In genomic region chr1:31760901-31761470, GRCh38 we compare ENCODE assay signal across 8 cellular contexts. TPM values are rescaled to one million over a fixed set of nuclear protein-coding genes. Genes with fewer than 3 reads are reported as not detected.
DNase-seq lines count a peak whose midpoint lies in the region; ATAC-seq, FAIRE-seq and TF ChIP-seq lines count a peak whose summit lies in the region.

No MANE protein-coding gene starts in this region.

- H3K4me1 ChIP-seq in SJSA1 (replicated peaks), result peaks cover 48% of the 10 kb centered on the region
- H3K4me1 ChIP-seq in pancreas, result peaks cover 0 to 6% (median 0%) of the 10 kb centered on the region in 3 donors
- peaks cover 48% of the 10 kb centered on the region for H3K4me1 ChIP-seq in vagina

- H3K4me1 Mint-ChIP-seq in activated naive CD4-positive, alpha-beta T cell treated with anti-CD3 and anti-CD28 coated beads, Interleukin-2, amount 10 ng/mL, durations not matched to agents 7 days and 5 days, result peaks cover 28% of the 10 kb centered on the region

- peak overlapping the region; percentile 58 for H3K4me3 Mint-ChIP-seq in activated naive CD4-positive, alpha-beta T cell treated with anti-CD3 and anti-CD28 coated beads, Interleukin-2, amount 10 ng/mL, durations not matched to agents 7 days and 5 days

- peaks cover 7% of the 10 kb centered on the region for H3K36me3 ChIP-seq in SJSA1
- no peaks in the 10 kb centered on the region for H3K36me3 ChIP-seq in pancreas
- no peaks in the 10 kb centered on the region for H3K36me3 ChIP-seq in vagina

- H3K9me3 ChIP-seq in SJSA1 (replicated peaks) (no peaks in the 10 kb centered on the region), pancreas (no peaks in the 10 kb centered on the region), vagina (no peaks in the 10 kb centered on the region)

- H3K27me3 ChIP-seq in SJSA1 (replicated peaks), result no peaks in the 10 kb centered on the region
- peaks cover 0 to 8% (median 0%) of the 10 kb centered on the region in 4 donors for H3K27me3 ChIP-seq in pancreas
- H3K27me3 ChIP-seq in vagina, result no peaks in the 10 kb centered on the region

- peaks cover 79% of the 10 kb centered on the region for H3K27me3 Mint-ChIP-seq in activated naive CD4-positive, alpha-beta T cell treated with anti-CD3 and anti-CD28 coated beads, Interleukin-2, amount 10 ng/mL, durations not matched to agents 7 days and 5 days

- WGBS in pancreas, 2 donors, result 3 to 4% methylated on average over 23 to 27 of the region's 27 CpGs

- no peak for FAIRE-seq in pancreas (lab: Jason Lieb, UNC)

- CTCF ChIA-PET in activated naive CD4-positive, alpha-beta T cell treated with anti-CD3 and anti-CD28 coated beads, Interleukin-2, amount 10 ng/mL, durations not matched to agents 7 days and 5 days (lab: Charles Lee), result interaction anchor here (0.8 to 2.8 kb wide), 5 partner anchors 15 to 305 kb away, joined by 3 to 13 read pairs (median 4); no protein-coding TSS in a partner anchor

- H3K27ac ChIP-seq in SJSA1 (peak overlapping the region; percentile 51), pancreas (no peak overlapping the region), vagina (peak overlapping the region; percentile 10)

- H3K27ac Mint-ChIP-seq in activated naive CD4-positive, alpha-beta T cell treated with anti-CD3 and anti-CD28 coated beads, Interleukin-2, amount 10 ng/mL, durations not matched to agents 7 days and 5 days, result no peak overlapping the region

- H3K9me3 Mint-ChIP-seq in activated naive CD4-positive, alpha-beta T cell treated with anti-CD3 and anti-CD28 coated beads, Interleukin-2, amount 10 ng/mL, durations not matched to agents 7 days and 5 days, result no peaks in the 10 kb centered on the region

- TF ChIP-seq POLR2A in vagina (IDR thresholded peaks at IDR 0.05), result no peak

- H3K4me3 ChIP-seq in SJSA1 (peak overlapping the region; percentile 44), pancreas (peak overlapping the region in 3 of 4 donors; percentile 37 to 54 (median 52)), vagina (peak overlapping the region; percentile 52 to 59)

- no peaks in the 10 kb centered on the region for H3K36me3 Mint-ChIP-seq in activated naive CD4-positive, alpha-beta T cell treated with anti-CD3 and anti-CD28 coated beads, Interleukin-2, amount 10 ng/mL, durations not matched to agents 7 days and 5 days

- DNase-seq in AG20443 (ENCODE audit: low spot score) (peak; percentile 92), HT-29 (ENCODE audit: low spot score) (peak; percentile 57), SJSA1 (ENCODE audit: low read depth in 1 of 2, low spot score in 2 of 2) (peak; percentile 67 to 85), head of caudate nucleus (peak in 41 of 42 donors; percentile 40 to 91 (median 74)), pancreas (peak; percentile 45 to 81 (median 68)), vagina (ENCODE audit: extremely low spot score in 2 of 2) (no peak)
- DNase-seq in activated naive CD4-positive, alpha-beta T cell treated with anti-CD3 and anti-CD28 coated beads, Interleukin-2, amount 10 ng/mL, durations not matched to agents 7 days and 5 days, result peak; percentile 80

- no peak for TF ChIP-seq CTCF in pancreas (IDR thresholded peaks at IDR 0.05)
- no peak for TF ChIP-seq CTCF in vagina (IDR thresholded peaks at IDR 0.05)

- peak; percentile 65 to 78 (median 73) for ATAC-seq in pancreas
- no peak for ATAC-seq in GM19397 (IDR thresholded peaks at IDR 0.05; ENCODE audit: unreplicated experiment)

- intact Hi-C loops in head of caudate nucleus (cut with DNase I), result loop anchor here (10.0 kb wide), 1 partner anchor 204 kb away; no protein-coding TSS in a partner anchor
- intact Hi-C loops in pancreas (cut with DNase I), result no loop called here
- intact Hi-C loops in vagina (cut with DNase I), result no loop called here

RNA-seq across cellular contexts. Expression of gene ADGRB2, which starts 3.2 kb away (rescaled TPM):
- 1.2 and 2.2 TPM in 2 replicates for total RNA-seq in HT-29 (2014; rRNA removed; shearing (Covaris generic))
- total RNA-seq in SJSA1 (2014; rRNA removed; shearing (Covaris generic)), result 15.4 and 15.8 TPM in 2 replicates
- 1 to 10 TPM in 1 of 6 donors, under 1 TPM in 5; 0.12 to 1.3 (median 0.43) TPM for total RNA-seq in pancreas
- under 1 TPM; 0.23 to 0.49 TPM for polyA plus RNA-seq in pancreas
- total RNA-seq in vagina, result 3.9 TPM

RNA-seq across cellular contexts. Expression of gene SPOCD1, which starts 54.8 kb away (rescaled TPM):
- total RNA-seq in HT-29 (2014; rRNA removed; shearing (Covaris generic)), result 0.10 and 0.20 TPM in 2 replicates
- total RNA-seq in SJSA1 (2014; rRNA removed; shearing (Covaris generic)), result 40.3 and 64.0 TPM in 2 replicates
- total RNA-seq in pancreas, result under 1 TPM in 3 of 6 donors, not detected in 3; 0.06 to 0.69 (median 0.15) TPM
- polyA plus RNA-seq in pancreas, result under 1 TPM in 1 of 2 donors, not detected in 1; 0.16 TPM
- 4.2 TPM for total RNA-seq in vagina

RNA-seq across cellular contexts. Expression of gene COL16A1, which starts 57.2 kb away (rescaled TPM):
- 31.0 and 37.5 TPM in 2 replicates for total RNA-seq in HT-29 (2014; rRNA removed; shearing (Covaris generic))
- total RNA-seq in SJSA1 (2014; rRNA removed; shearing (Covaris generic)), result 365 and 404 TPM in 2 replicates
- total RNA-seq in pancreas, result 10 to 100 TPM in 3 of 6 donors, 1 to 10 TPM in 3; 3.3 to 26.7 (median 8.0) TPM
- polyA plus RNA-seq in pancreas, result 10 to 100 TPM; 15.1 to 19.3 TPM
- 82.3 TPM for total RNA-seq in vagina

Comparison
In these comparisons a context has a peak if more than half of its experiments do, and no peak if none do; other contexts are left out.
1. DNase-seq: peak in AG20443 (single experiment), HT-29 (single experiment), SJSA1 (2 of 2), activated naive CD4-positive, alpha-beta T cell treated with anti-CD3 and anti-CD28 coated beads, Interleukin-2, amount 10 ng/mL, durations not matched to agents 7 days and 5 days (single experiment), head of caudate nucleus (41 of 42) and pancreas (6 of 6); none in vagina (0 of 2).
2. H3K27ac ChIP-seq: peak in SJSA1 (single experiment) and vagina (single experiment); none in pancreas (0 of 4).
3. Peak in every context shown above with its lines, with median percentiles within 50 percentile points of each other: H3K4me3 ChIP-seq.